ENCODE assay signal across 14 cellular contexts in genomic region chr15:100759116-100759515, GRCh38.
A peak's percentile ranks its signal among the peaks of the same experiment; 100 is the strongest.
DNase-seq lines count a peak whose midpoint lies in the region; ATAC-seq and TF ChIP-seq lines count a peak whose summit lies in the region.
"Had no signal": no experiment of that assay in that cellular context is flagged by ENCODE, and none has a peak within 500 bp of the region (broad histone marks: within the 10 kb centered on the region; RNA-seq: fewer than 3 reads in every experiment).

No MANE protein-coding gene starts in this region.

- CTCF ChIA-PET in HEK293T (lab: Yijun Ruan, JAX): interaction anchor here (0.6 kb wide), 1 partner anchor 16 kb away, joined by 6 read pairs; no protein-coding TSS in a partner anchor

- H3K4me3 Mint-ChIP-seq in type B pancreatic cell: peak overlapping the region; percentile 23

- peaks cover 44% of the 10 kb centered on the region for H3K4me1 ChIP-seq in adipocyte (ENCODE audit: control insufficient read depth, insufficient read depth, low read length)
- H3K4me1 ChIP-seq: gastrocnemius medialis had no signal

- H3K4me3 ChIP-seq in adipocyte (ENCODE audit: low read length): peak overlapping the region; percentile 62
- H3K4me3 ChIP-seq in foreskin fibroblast (ENCODE audit: low read depth in 1 of 2, low read length in 2 of 2): peak overlapping the region; percentile 6 to 21
- H3K4me3 ChIP-seq: gastrocnemius medialis had no signal

- ATAC-seq in GM19452 (IDR thresholded peaks at IDR 0.05; ENCODE audit: unreplicated experiment): no peak
- no peak for ATAC-seq in GM21447 (IDR thresholded peaks at IDR 0.05; ENCODE audit: unreplicated experiment)
- ATAC-seq: gastrocnemius medialis had no signal

- POLR2A ChIA-PET in HEK293T (lab: Yijun Ruan, JAX): no interaction called here

- no peaks in the 10 kb centered on the region for H3K9me3 ChIP-seq in adipocyte (ENCODE audit: control insufficient read depth, low read length)
- H3K9me3 ChIP-seq: gastrocnemius medialis had no signal

- H3K4me1 Mint-ChIP-seq in type B pancreatic cell (ENCODE audit: unreplicated experiment): peaks cover 28% of the 10 kb centered on the region

- H3K9ac ChIP-seq in adipocyte (ENCODE audit: low read length): peak overlapping the region; percentile 71

- H3K9me3 Mint-ChIP-seq in type B pancreatic cell: no peaks in the 10 kb centered on the region
- H3K9me3 Mint-ChIP-seq: activated T-helper 2 cell treated with anti-CD3 and anti-CD28 coated beads, Interferon-gamma antibody, Interleukin-2, Interleukin-4, amounts not matched to agents 10 μg/mL and 5 μg/mL and 100 μg/mL, durations not matched to agents 14 hours and 24 hours and 36 hours had no signal

- DNase-seq in DMS53 (lab: John Stamatoyannopoulos, UW) (peak; percentile 41), DMS53 treated with DMSO at 0.1 percent for 48 hours (lab: John Stamatoyannopoulos, UW; ENCODE audit: unreplicated experiment) (no peak), adipocyte (ENCODE audit: low read depth) (peak; percentile 78), foreskin fibroblast (peak; percentile 49 to 79), type B pancreatic cell (ENCODE audit: extremely low spot score, unreplicated experiment) (no peak), HEK293T (ENCODE audit: extremely low spot score) (no peak)
- DNase-seq: activated CD4-positive, alpha-beta T cell treated with anti-CD3 and anti-CD28 coated beads for 48 hours; cerebellar nuclear complex; gastrocnemius medialis; left cardiac atrium; NCI-H2081 had no signal

- H3K27me3 ChIP-seq in adipocyte (replicated peaks; ENCODE audit: control insufficient read depth, insufficient read depth, low read length): no peaks in the 10 kb centered on the region

- peaks cover 18% of the 10 kb centered on the region for H3K27me3 Mint-ChIP-seq in type B pancreatic cell

- H3K36me3 Mint-ChIP-seq in type B pancreatic cell: peaks cover 5% of the 10 kb centered on the region

- no peaks in the 10 kb centered on the region for H3K36me3 ChIP-seq in adipocyte (ENCODE audit: control insufficient read depth, insufficient read depth, low read length, severe bottlenecking)
- H3K36me3 ChIP-seq: gastrocnemius medialis had no signal

- no peak for TF ChIP-seq CTCF in foreskin fibroblast (IDR thresholded peaks at IDR 0.05; ENCODE audit: low read depth, low read length)
- no peak for TF ChIP-seq CTCF in type B pancreatic cell (conservative IDR thresholded peaks at IDR 0.05)

- H3K27ac Mint-ChIP-seq in type B pancreatic cell: peak overlapping the region; percentile 35
- H3K27ac Mint-ChIP-seq: activated T-helper 2 cell treated with anti-CD3 and anti-CD28 coated beads, Interferon-gamma antibody, Interleukin-2, Interleukin-4, amounts not matched to agents 10 μg/mL and 5 μg/mL and 100 μg/mL, durations not matched to agents 14 hours and 24 hours and 36 hours had no signal

TF ChIP-seq in HEK293T, 16 proteins besides CTCF, POLR2A, EP300 and RAD21:
- no peak for TF ChIP-seq FOXA1 (IDR thresholded peaks at IDR 0.05)
- no peak for TF ChIP-seq L3MBTL2 (conservative IDR thresholded peaks at IDR 0.05)

Comparison
In these comparisons a context has a peak if more than half of its experiments do, and no peak if none do; other contexts are left out.
1. DNase-seq: peak in DMS53 (single experiment), adipocyte (single experiment) and foreskin fibroblast (2 of 2); none in DMS53 treated with DMSO at 0.1 percent for 48 hours (single experiment), type B pancreatic cell (single experiment) and HEK293T (single experiment).